1 cellular context compared by ENCODE assay signal in the genomic region with DNA sequence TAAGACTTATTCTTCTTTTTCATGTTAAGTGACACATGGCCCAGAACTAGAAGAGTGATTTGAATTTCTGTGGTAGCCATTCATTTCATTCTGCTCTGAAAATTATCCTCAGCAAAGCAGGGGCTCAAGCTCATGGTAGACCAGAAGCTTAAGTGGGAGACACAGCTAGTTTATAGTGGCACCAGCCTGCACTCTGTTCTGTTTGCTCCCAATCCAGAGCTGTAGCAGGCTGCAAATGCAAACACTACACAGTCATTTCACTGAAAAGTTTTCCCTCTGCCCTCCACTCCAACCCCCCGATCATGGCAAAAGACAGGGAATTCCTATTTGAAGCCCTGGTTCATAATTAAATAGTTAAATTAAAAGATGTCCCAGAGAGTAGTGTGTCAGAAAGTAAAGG.
TF ChIP-seq lines count a peak whose summit lies in the region.

No MANE protein-coding gene starts in this region.

TF ChIP-seq in HepG2, 621 proteins besides CTCF, POLR2A, EP300 and RAD21:
- TF ChIP-seq PPARG (CRISPR knock-in tag; conservative IDR thresholded peaks at IDR 0.05) (no peak), ZNF20 (CRISPR knock-in tag; IDR thresholded peaks at IDR 0.05) (no peak), ZNF7 (CRISPR knock-in tag; IDR thresholded peaks at IDR 0.05) (peak; percentile 79), ZNF292 (CRISPR knock-in tag; IDR thresholded peaks at IDR 0.05; ENCODE audit: borderline replicate concordance, low read depth) (peak; percentile 30; the same call in 1 of the 2 replicates), TBX2 (CRISPR knock-in tag; IDR thresholded peaks at IDR 0.05; ENCODE audit: borderline replicate concordance) (no peak)
